ENCODE assay signal across 1 cellular context in the genomic region with DNA sequence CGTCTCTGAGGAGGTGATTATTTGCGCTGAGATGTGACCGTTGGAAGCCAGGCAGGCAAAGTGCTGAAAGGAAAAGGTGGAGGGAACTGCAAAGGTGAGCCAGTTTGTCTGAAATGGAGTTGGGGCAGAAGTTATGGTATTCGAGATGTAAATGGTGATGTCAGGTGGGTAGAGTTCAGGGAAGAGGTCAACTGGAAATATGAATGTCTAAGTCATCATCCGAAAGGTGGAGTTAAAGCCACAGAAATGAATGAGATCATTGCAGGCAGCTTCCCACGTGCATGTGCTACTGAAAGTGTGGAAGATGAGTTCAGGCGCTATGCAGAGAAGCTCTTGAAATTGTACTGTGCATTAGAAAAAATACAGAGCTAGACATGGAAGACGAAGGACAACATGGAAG.
A peak's percentile ranks its signal among the peaks of the same experiment; 100 is the strongest.
TF ChIP-seq lines count a peak whose summit lies in the region.

No MANE protein-coding gene starts in this region.

TF ChIP-seq in K562, 482 proteins besides CTCF, POLR2A, EP300 and RAD21:
- TF ChIP-seq, protein P1, sequence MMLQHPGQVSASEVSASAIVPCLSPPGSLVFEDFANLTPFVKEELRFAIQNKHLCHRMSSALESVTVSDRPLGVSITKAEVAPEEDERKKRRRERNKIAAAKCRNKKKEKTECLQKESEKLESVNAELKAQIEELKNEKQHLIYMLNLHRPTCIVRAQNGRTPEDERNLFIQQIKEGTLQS (IDR thresholded peaks at IDR 0.05) = peak; percentile 50; the same call in 1 of the 2 replicates
- TF ChIP-seq, protein P1 (CRISPR knock-in tag; conservative IDR thresholded peaks at IDR 0.05) = no peak
- TF ChIP-seq, protein P2, sequence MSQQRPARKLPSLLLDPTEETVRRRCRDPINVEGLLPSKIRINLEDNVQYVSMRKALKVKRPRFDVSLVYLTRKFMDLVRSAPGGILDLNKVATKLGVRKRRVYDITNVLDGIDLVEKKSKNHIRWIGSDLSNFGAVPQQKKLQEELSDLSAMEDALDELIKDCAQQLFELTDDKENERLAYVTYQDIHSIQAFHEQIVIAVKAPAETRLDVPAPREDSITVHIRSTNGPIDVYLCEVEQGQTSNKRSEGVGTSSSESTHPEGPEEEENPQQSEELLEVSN (IDR thresholded peaks at IDR 0.05; ENCODE audit: borderline replicate concordance in 1 of 2, extremely low read depth in 1 of 2, insufficient read depth in 1 of 2, insufficient read length in 1 of 2, low read depth in 1 of 2, low read length in 1 of 2, poor library complexity in 1 of 2, severe bottlenecking in 1 of 2) = peak in 1 of 2 experiments; percentile 17
- TF ChIP-seq JUND (IDR thresholded peaks at IDR 0.05; ENCODE audit: borderline replicate concordance, low read depth, low read length) (0 out of 2 replicates have a peak, but pooled peaks have one; percentile 11), JUND (tag; IDR thresholded peaks at IDR 0.05; ENCODE audit: borderline replicate concordance, low read depth, low read length) (no peak), BHLHE40 (IDR thresholded peaks at IDR 0.05; ENCODE audit: low read length) (peak; percentile 36; the same call in 1 of the 2 replicates), MAFK (IDR thresholded peaks at IDR 0.05; ENCODE audit: low read length) (no peak)
TF ChIP-seq in K562: peak in this region for 4.
